ENCODE assay signal across 9 cellular contexts in the genomic region with DNA sequence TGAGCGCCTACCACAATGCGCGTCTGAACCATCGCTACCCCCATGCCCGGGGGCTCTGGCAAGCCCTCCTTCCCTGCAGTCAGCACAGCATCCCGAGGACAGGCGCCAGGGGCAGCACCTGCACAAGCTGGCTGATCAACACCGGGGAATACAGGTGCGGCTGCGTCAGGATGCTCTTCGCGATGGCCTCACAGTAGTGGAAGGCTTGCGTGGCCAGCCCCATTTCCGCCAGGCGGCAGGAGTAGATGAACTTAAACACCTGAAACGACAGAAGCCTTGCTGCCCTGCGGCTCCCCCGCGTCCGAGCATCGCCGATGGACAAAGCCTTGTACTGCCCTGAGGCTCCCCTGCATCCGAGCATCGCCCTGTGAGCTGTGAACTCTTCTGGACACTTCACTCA.
"Had no signal": no experiment of that assay in that cellular context is flagged by ENCODE, and none has a peak within 500 bp of the region (broad histone marks: within the 10 kb centered on the region; RNA-seq: fewer than 3 reads in every experiment).

No MANE protein-coding gene starts in this region.

- H3K9me3 ChIP-seq: HAP-1 had no signal

- H3K27ac ChIP-seq: GM23248, HL-60 had no signal

- H3K9me3 Mint-ChIP-seq: HFFc6 had no signal

- ATAC-seq: HCT116 had no signal

- H2AFZ ChIP-seq: GM23248 had no signal

- H3K4me1 ChIP-seq: HAP-1 had no signal

- H3K4me3 Mint-ChIP-seq: HFFc6 had no signal

- H3K9ac ChIP-seq: GM23248 had no signal

- H3K27ac Mint-ChIP-seq: HFFc6 had no signal

- H3K4me3 ChIP-seq: GM23248, HAP-1 had no signal

- DNase-seq: GM23248, GOT3, H7, HFFc6, IMR-90, KBM-7 had no signal
